11 cellular contexts compared by ENCODE assay signal in the genomic region with DNA sequence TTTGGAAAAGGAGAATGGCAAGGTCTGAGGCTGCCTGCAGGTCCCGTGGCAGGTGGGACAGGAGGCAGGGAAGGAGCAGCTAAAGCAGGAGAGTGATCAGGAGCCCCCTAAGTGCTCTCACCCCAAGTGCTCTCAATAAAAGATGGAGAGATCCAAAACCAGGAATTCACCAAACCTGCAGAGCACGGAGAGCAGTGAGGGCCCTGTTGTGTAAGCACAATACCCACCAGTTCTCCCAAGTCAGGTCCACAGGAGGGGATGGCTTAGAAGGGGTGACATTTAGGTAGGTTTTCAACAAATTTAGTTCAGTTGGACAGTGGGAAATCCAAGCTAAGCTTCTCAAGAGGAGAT. TPM values are rescaled to one million over a fixed set of nuclear protein-coding genes. Genes with fewer than 3 reads are reported as not detected.
DNase-seq lines count a peak whose midpoint lies in the region; ATAC-seq and TF ChIP-seq lines count a peak whose summit lies in the region.
"Had no signal": no experiment of that assay in that cellular context is flagged by ENCODE, and none has a peak within 500 bp of the region (broad histone marks: within the 10 kb centered on the region; RNA-seq: fewer than 3 reads in every experiment).

No MANE protein-coding gene starts in this region.

- peak overlapping the region; percentile 84 for H3K4me3 Mint-ChIP-seq in Caco-2 (ENCODE audit: unreplicated experiment)
- no peak overlapping the region for H3K4me3 Mint-ChIP-seq in glutamatergic neuron (ENCODE audit: unreplicated experiment)
- H3K4me3 Mint-ChIP-seq: T-cell had no signal

- no peaks in the 10 kb centered on the region for H3K9me3 ChIP-seq in Caco-2
- no peaks in the 10 kb centered on the region for H3K9me3 ChIP-seq in SJSA1 (replicated peaks)
- H3K9me3 ChIP-seq in skeletal muscle satellite cell (replicated peaks; ENCODE audit: low read length), result no peaks in the 10 kb centered on the region

- H3K4me1 Mint-ChIP-seq in Caco-2 (ENCODE audit: low read depth, unreplicated experiment), result peaks cover 54% of the 10 kb centered on the region
- H3K4me1 Mint-ChIP-seq in glutamatergic neuron (ENCODE audit: low read depth, unreplicated experiment), result peaks cover 25% of the 10 kb centered on the region

- DNase-seq in Caco-2, result no peak
- no peak for DNase-seq in SJSA1 (ENCODE audit: low read depth in 1 of 2, low spot score in 2 of 2)
- no peak for DNase-seq in glutamatergic neuron
- no peak for DNase-seq in NCI-H2029 (lab: John Stamatoyannopoulos, UW)
- no peak for DNase-seq in stimulated activated naive CD8-positive, alpha-beta T cell treated with anti-CD3 and anti-CD28 coated beads, Interleukin-15, Interleukin-2, amounts not matched to agents 100 U/mL and 50 U/mL, for 24 hours
- DNase-seq: activated CD4-positive, alpha-beta T cell treated with anti-CD3 and anti-CD28 coated beads, Interleukin-2, amount 50 U/mL, for 1 hour; GOT3; T-cell had no signal

- intact Hi-C loops in Caco-2 (cut with micrococcal nuclease; ENCODE audit: unreplicated experiment), result loop anchor here (5.0 kb wide), 1 partner anchor 39 kb away; a partner anchor contains a TSS

- H3K36me3 ChIP-seq in Caco-2 (ENCODE audit: control insufficient read depth, insufficient read depth, low read length) (no peaks in the 10 kb centered on the region), SJSA1 (peaks cover 8% of the 10 kb centered on the region; the same call in 1 of the 2 replicates), skeletal muscle satellite cell (ENCODE audit: insufficient read depth, low read length) (no peaks in the 10 kb centered on the region)

- H3K36me3 Mint-ChIP-seq in Caco-2 (ENCODE audit: insufficient read depth, unreplicated experiment) (peaks cover 11% of the 10 kb centered on the region), glutamatergic neuron (ENCODE audit: unreplicated experiment) (peaks cover 4% of the 10 kb centered on the region)

- BruUV-seq in Caco-2 (replicated peaks; lab: Mats Ljungman, UMichigan), result no TSS peak

- CTCF ChIA-PET in Caco-2 (lab: Charles Lee), result interaction anchor here (0.6 kb wide), 2 partner anchors 12 to 43 kb away, joined by 3 to 8 read pairs; no protein-coding TSS in a partner anchor

- ATAC-seq in GM18873 (IDR thresholded peaks at IDR 0.05; ENCODE audit: low FRiP score, unreplicated experiment) (no peak), GM21390 (IDR thresholded peaks at IDR 0.05; ENCODE audit: unreplicated experiment) (no peak)
- ATAC-seq in stimulated activated naive CD8-positive, alpha-beta T cell treated with anti-CD3 and anti-CD28 coated beads, Interleukin-15, Interleukin-2, amounts not matched to agents 100 U/mL and 50 U/mL, for 24 hours, result no peak
- ATAC-seq: T-cell had no signal

- H3K27ac Mint-ChIP-seq in Caco-2 (ENCODE audit: unreplicated experiment) (peak overlapping the region; percentile 96), glutamatergic neuron (ENCODE audit: unreplicated experiment) (peak overlapping the region; percentile 44)
- H3K27ac Mint-ChIP-seq: T-cell had no signal

- H3K27ac ChIP-seq in SJSA1, result peak overlapping the region; percentile 89

- no peaks in the 10 kb centered on the region for H3K27me3 ChIP-seq in Caco-2 (replicated peaks; ENCODE audit: control insufficient read depth, insufficient read depth, low read length)
- H3K27me3 ChIP-seq in SJSA1 (replicated peaks), result no peaks in the 10 kb centered on the region
- no peaks in the 10 kb centered on the region for H3K27me3 ChIP-seq in skeletal muscle satellite cell (ENCODE audit: control insufficient read depth, insufficient read depth, low read length)

- H3K4me1 ChIP-seq in Caco-2 (peaks cover 55% of the 10 kb centered on the region), SJSA1 (replicated peaks) (peaks cover 39% of the 10 kb centered on the region), skeletal muscle satellite cell (ENCODE audit: control insufficient read depth, insufficient read depth, low read length) (peaks cover 36% of the 10 kb centered on the region)

- peak overlapping the region; percentile 16 for H3K4me3 ChIP-seq in Caco-2 (ENCODE audit: low read depth, low read length)
- no peak overlapping the region for H3K4me3 ChIP-seq in SJSA1
- H3K4me3 ChIP-seq in skeletal muscle satellite cell (ENCODE audit: low read length), result peak overlapping the region; percentile 53

- H3K27me3 Mint-ChIP-seq in Caco-2 (ENCODE audit: insufficient read depth, unreplicated experiment) (no peaks in the 10 kb centered on the region), glutamatergic neuron (ENCODE audit: unreplicated experiment) (peaks cover 2% of the 10 kb centered on the region)
- H3K27me3 Mint-ChIP-seq: T-cell had no signal

- POLR2A ChIA-PET in Caco-2 (lab: Charles Lee), result interaction anchor here (0.6 kb wide), 1 partner anchor 88 kb away, joined by 3 read pairs; no protein-coding TSS in a partner anchor

- peak overlapping the region; percentile 66 for H3K9ac ChIP-seq in skeletal muscle satellite cell (ENCODE audit: low read depth, low read length)

- peak overlapping the region; percentile 80 for H3K4me2 ChIP-seq in skeletal muscle satellite cell (ENCODE audit: low read length)

- H3K9me3 Mint-ChIP-seq in Caco-2 (ENCODE audit: unreplicated experiment), result no peaks in the 10 kb centered on the region
- peaks cover 6% of the 10 kb centered on the region for H3K9me3 Mint-ChIP-seq in glutamatergic neuron (ENCODE audit: unreplicated experiment)
- H3K9me3 Mint-ChIP-seq: T-cell had no signal

- TF ChIP-seq CTCF in Caco-2 (IDR thresholded peaks at IDR 0.05; ENCODE audit: insufficient read depth in 1 of 2, low read depth in 1 of 2, low read length in 1 of 2, severe bottlenecking in 1 of 2, unreplicated experiment in 1 of 2) (no peak), glutamatergic neuron (IDR thresholded peaks at IDR 0.05; ENCODE audit: partially characterized antibody, unreplicated experiment) (no peak)

RNA-seq across cellular contexts. Expression of a gene that starts 40.8 kb away (rescaled TPM):
- total RNA-seq in Caco-2 (2022) (59.3 and 63.8 TPM in 2 replicates), glutamatergic neuron (ENCODE audit: unreplicated experiment) (66.2 TPM)
- 16.3 and 31.2 TPM in 2 replicates for total RNA-seq in SJSA1 (2014; rRNA removed; shearing (Covaris generic))
- 22.3 and 25.1 TPM in 2 replicates for total RNA-seq in skeletal muscle satellite cell (2012; rRNA removed)
